ENCODE assay signal across 8 cellular contexts in the genomic region with DNA sequence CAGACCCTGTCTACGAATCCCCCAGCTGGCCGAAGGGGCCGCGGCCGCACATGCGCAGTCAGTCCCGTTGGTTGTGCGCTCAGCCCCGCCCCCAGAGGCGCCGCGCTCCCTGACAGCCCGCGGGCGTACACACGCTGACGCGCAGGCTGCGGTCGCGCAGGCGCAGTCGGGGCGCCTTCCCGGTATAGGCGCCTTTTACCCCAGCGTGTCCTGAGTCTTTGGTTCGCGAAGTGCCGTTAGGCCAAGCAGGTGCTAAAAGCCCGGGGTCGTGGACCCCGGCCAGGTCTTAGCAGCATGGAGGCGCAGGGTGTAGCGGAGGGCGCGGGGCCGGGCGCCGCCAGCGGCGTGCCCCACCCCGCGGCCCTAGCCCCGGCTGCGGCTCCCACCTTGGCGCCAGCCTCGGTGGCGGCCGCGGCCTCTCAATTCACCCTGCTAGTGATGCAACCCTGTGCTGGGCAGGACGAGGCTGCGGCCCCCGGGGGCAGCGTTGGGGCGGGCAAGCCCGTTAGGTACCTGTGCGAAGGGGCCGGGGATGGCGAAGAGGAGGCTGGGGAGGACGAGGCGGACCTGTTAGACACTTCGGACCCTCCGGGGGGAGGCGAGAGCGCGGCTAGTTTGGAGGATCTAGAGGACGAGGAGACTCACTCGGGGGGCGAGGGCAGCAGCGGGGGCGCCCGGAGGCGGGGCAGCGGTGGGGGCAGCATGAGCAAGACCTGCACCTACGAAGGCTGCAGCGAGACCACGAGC. TPM values are rescaled to one million over a fixed set of nuclear protein-coding genes. Genes with fewer than 3 reads are reported as not detected.
DNase-seq lines count a peak whose midpoint lies in the region; ATAC-seq and TF ChIP-seq lines count a peak whose summit lies in the region.

A gene with protein sequence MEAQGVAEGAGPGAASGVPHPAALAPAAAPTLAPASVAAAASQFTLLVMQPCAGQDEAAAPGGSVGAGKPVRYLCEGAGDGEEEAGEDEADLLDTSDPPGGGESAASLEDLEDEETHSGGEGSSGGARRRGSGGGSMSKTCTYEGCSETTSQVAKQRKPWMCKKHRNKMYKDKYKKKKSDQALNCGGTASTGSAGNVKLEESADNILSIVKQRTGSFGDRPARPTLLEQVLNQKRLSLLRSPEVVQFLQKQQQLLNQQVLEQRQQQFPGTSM (plus strand): TSS at position 159 of the 747 bp plus-strand sequence. CDS start 136 bp downstream, at position 295.

- H3K4me1 Mint-ChIP-seq in T-cell: peaks cover 52 to 54% (median 53%) of the 10 kb centered on the region in 3 donors

- H3K36me3 ChIP-seq in adrenal gland (replicated peaks in 1 of 2): no peaks in the 10 kb centered on the region
- H3K36me3 ChIP-seq in left ventricle myocardium inferior: no peaks in the 10 kb centered on the region
- no peaks in the 10 kb centered on the region for H3K36me3 ChIP-seq in prostate gland
- H3K36me3 ChIP-seq in urinary bladder (ENCODE audit: insufficient read depth): no peaks in the 10 kb centered on the region

- TF ChIP-seq CTCF in GM12875 (IDR thresholded peaks at IDR 0.05; ENCODE audit: borderline replicate concordance, insufficient read depth, low read depth, low read length) (peak; percentile 18; the same call in 1 of the 2 replicates), adrenal gland (IDR thresholded peaks at IDR 0.05) (peak in 3 of 6 experiments; percentile 11 to 27 (median 13)), left ventricle myocardium inferior (IDR thresholded peaks at IDR 0.05; ENCODE audit: borderline replicate concordance) (peak; percentile 34), prostate gland (IDR thresholded peaks at IDR 0.05) (peak in 2 of 4 experiments; percentile 36 to 37)

- H3K4me1 ChIP-seq in adrenal gland (replicated peaks in 1 of 2) (peaks cover 12 to 17% of the 10 kb centered on the region in 2 donors), left ventricle myocardium inferior (peaks cover 54% of the 10 kb centered on the region), prostate gland (replicated peaks) (no peaks in the 10 kb centered on the region), urinary bladder (ENCODE audit: insufficient read depth) (no peaks in the 10 kb centered on the region)

- TF ChIP-seq POLR2A in adrenal gland (IDR thresholded peaks at IDR 0.05) (peak in 1 of 2 donors; percentile 48), prostate gland (IDR thresholded peaks at IDR 0.05) (peak; percentile 61)

- CTCF ChIA-PET in T-cell (lab: Charles Lee): no interaction called here

- H3K4me3 ChIP-seq in GM12875 (ENCODE audit: low read depth, low read length): peak within 1 kb of the TSS; percentile 79
- H3K4me3 ChIP-seq in adrenal gland: peak within 1 kb of the TSS in 3 of 4 donors; percentile 70 to 84 (median 84)
- peak within 1 kb of the TSS; percentile 93 for H3K4me3 ChIP-seq in left ventricle myocardium inferior
- peak within 1 kb of the TSS; percentile 75 to 83 for H3K4me3 ChIP-seq in prostate gland
- peak within 1 kb of the TSS; percentile 79 for H3K4me3 ChIP-seq in urinary bladder (ENCODE audit: low read depth, low read length)

- no peaks in the 10 kb centered on the region for H3K9me3 Mint-ChIP-seq in T-cell

- no peaks in the 10 kb centered on the region for H3K36me3 Mint-ChIP-seq in T-cell

- POLR2A ChIA-PET in T-cell (lab: Charles Lee): no interaction called here

- peak within 1 kb of the TSS; percentile 93 to 94 for H3K27ac Mint-ChIP-seq in T-cell

- intact Hi-C loops in adrenal gland (cut with DNase I): no loop called here
- intact Hi-C loops in left ventricle myocardium inferior (cut with micrococcal nuclease): no loop called here
- intact Hi-C loops in prostate gland (cut with DNase I): no loop called here

- H3K27ac ChIP-seq in adrenal gland: peak within 1 kb of the TSS in 3 of 5 donors; percentile 27 to 67 (median 27)
- H3K27ac ChIP-seq in left ventricle myocardium inferior (replicated peaks): peak within 1 kb of the TSS; percentile 84
- H3K27ac ChIP-seq in prostate gland: peak within 1 kb of the TSS; percentile 35 to 63
- no peak within 1 kb of the TSS for H3K27ac ChIP-seq in urinary bladder (ENCODE audit: low read depth)

- H3K4me3 Mint-ChIP-seq in T-cell: peak within 1 kb of the TSS; percentile 88 to 95 (median 89)

- DNase-seq in NCI-H1105 treated with DMSO at 0.1 percent for 48 hours (lab: John Stamatoyannopoulos, UW) (peak; percentile 78), T-cell (peak; percentile 78 to 93 (median 88)), adrenal gland (peak; percentile 83 to 92 (median 88)), left ventricle myocardium inferior (peak; percentile 90), prostate gland (ENCODE audit: low spot score) (peak; percentile 81)

- ATAC-seq in HG02642 (IDR thresholded peaks at IDR 0.05; ENCODE audit: poor library complexity, unreplicated experiment) (peak; percentile 92), T-cell (replicated peaks in 1 of 4) (peak; percentile 92 to 96 (median 95))

- H3K9me3 ChIP-seq in adrenal gland (replicated peaks in 1 of 3) (no peaks in the 10 kb centered on the region), left ventricle myocardium inferior (replicated peaks) (no peaks in the 10 kb centered on the region), prostate gland (no peaks in the 10 kb centered on the region)

- H3K27me3 Mint-ChIP-seq in T-cell: no peaks in the 10 kb centered on the region

- no peaks in the 10 kb centered on the region for H3K27me3 ChIP-seq in adrenal gland
- H3K27me3 ChIP-seq in left ventricle myocardium inferior (ENCODE audit: low read depth): no peaks in the 10 kb centered on the region
- H3K27me3 ChIP-seq in prostate gland (replicated peaks; ENCODE audit: insufficient read depth): no peaks in the 10 kb centered on the region

- 0 to 2% (median 1%) methylated on average over 9 to 78 of the region's 78 CpGs for WGBS in adrenal gland, 4 donors
- under 1% methylated on average over 72 of the region's 78 CpGs for WGBS in prostate gland
- WGBS in urinary bladder: under 1% methylated on average over 78 of the region's 78 CpGs

RNA-seq across cellular contexts. Expression of the gene that starts here (rescaled TPM):
- total RNA-seq in T-cell: 10 to 100 TPM in 2 of 5 donors, 1 to 10 TPM in 3; 6.5 to 13.4 (median 9.0) TPM
- total RNA-seq in adrenal gland: 1 to 10 TPM; 1.1 to 4.9 (median 2.2) TPM
- polyA plus RNA-seq in adrenal gland: 1 to 10 TPM; 1.9 to 4.2 (median 2.0) TPM
- 4.2 TPM for total RNA-seq in left ventricle myocardium inferior
- 1 to 10 TPM; 4.3 to 4.9 TPM for total RNA-seq in prostate gland
- total RNA-seq in urinary bladder: 10.0 TPM
- 6.1 TPM for polyA plus RNA-seq in urinary bladder
